ENCODE assay signal across 8 cellular contexts in genomic region chr6:31837612-31838553, GRCh38. TPM values are rescaled to one million over a fixed set of nuclear protein-coding genes. Genes with fewer than 3 reads are reported as not detected.
DNase-seq lines count a peak whose midpoint lies in the region; ATAC-seq, FAIRE-seq and TF ChIP-seq lines count a peak whose summit lies in the region.

No MANE protein-coding gene starts in this region.

- no peak overlapping the region for H3T11ph ChIP-seq in H9 (ENCODE audit: low read length)

- H3K9me3 ChIP-seq in A549 (no peaks in the 10 kb centered on the region), H9 (ENCODE audit: control insufficient read depth, low read depth, low read length) (no peaks in the 10 kb centered on the region), lower lobe of right lung (no peaks in the 10 kb centered on the region)

- H3K23me2 ChIP-seq in H9 (ENCODE audit: insufficient read length, low read depth, low read length, poor library complexity, severe bottlenecking) = peaks cover 27% of the 10 kb centered on the region

- peaks cover 50% of the 10 kb centered on the region for H3K36me3 ChIP-seq in lower lobe of right lung

- peak overlapping the region; percentile 98 to 100 for H3K4me3 Mint-ChIP-seq in H9
- peak overlapping the region; percentile 98 for H3K4me3 Mint-ChIP-seq in activated naive CD8-positive, alpha-beta T cell treated with anti-CD3 and anti-CD28 coated beads for 36 hours

- ATAC-seq in A549 = no peak
- ATAC-seq in lower lobe of right lung = no peak
- no peak for ATAC-seq in HG03039 (IDR thresholded peaks at IDR 0.05; ENCODE audit: unreplicated experiment)
- no peak for ATAC-seq in HG02588 (IDR thresholded peaks at IDR 0.05; ENCODE audit: unreplicated experiment)

- H3K18ac ChIP-seq in H9 (ENCODE audit: insufficient read length, low read depth, low read length) = no peak overlapping the region

- peaks cover 2% of the 10 kb centered on the region for H4K20me1 ChIP-seq in H9 (ENCODE audit: control insufficient read depth, insufficient read depth, insufficient read length)

- H2BK12ac ChIP-seq in H9 (ENCODE audit: insufficient read length, low read depth, low read length) = no peak overlapping the region

- peak overlapping the region; percentile 99 for H3K4me3 ChIP-seq in A549
- H3K4me3 ChIP-seq in lower lobe of right lung = peak overlapping the region; percentile 78

- H3K79me1 ChIP-seq in H9 (ENCODE audit: insufficient read depth, low read depth, low read length, poor library complexity, severe bottlenecking) = peaks cover 3% of the 10 kb centered on the region

- no peak overlapping the region for H3K23ac ChIP-seq in H9 (ENCODE audit: insufficient read length, low read depth, low read length)

- CTCF ChIA-PET in A549 (lab: Yijun Ruan, JAX) = interaction anchor here (0.7 to 1.4 kb wide), 3 partner anchors 50 to 85 kb away, joined by 3 to 6 read pairs (median 3); no protein-coding TSS in a partner anchor

- TF ChIP-seq CTCF in A549 (IDR thresholded peaks at IDR 0.05) (no peak), H9 (conservative IDR thresholded peaks at IDR 0.05) (no peak), lower lobe of right lung (IDR thresholded peaks at IDR 0.05) (no peak)

- H3K4me2 ChIP-seq in A549 (peak overlapping the region; percentile 99), H9 (ENCODE audit: insufficient read depth, insufficient read length, low read length) (peak overlapping the region; percentile 90)

- H3K4ac ChIP-seq in H9 (ENCODE audit: low read depth, low read length) = no peak overlapping the region

- H3K27ac ChIP-seq in A549 (peak overlapping the region in 1 of 2 experiments; percentile 99; a peak in 3 of 6 replicates), H9 (ENCODE audit: insufficient read length, low read depth, low read length) (no peak overlapping the region), lower lobe of right lung (no peak overlapping the region)

- no peaks in the 10 kb centered on the region for H3K27me3 Mint-ChIP-seq in H9 (ENCODE audit: low read depth)
- H3K27me3 Mint-ChIP-seq in activated naive CD8-positive, alpha-beta T cell treated with anti-CD3 and anti-CD28 coated beads for 36 hours = peaks cover 13% of the 10 kb centered on the region

- POLR2A ChIA-PET in A549 (lab: Yijun Ruan, JAX) = interaction anchor here (0.6 to 2.1 kb wide), 3 partner anchors 10 to 23 kb away, joined by 3 to 11 read pairs (median 6); partner anchors contain the start of genes HSPA1A, HSPA1B and HSPA1L

- peaks cover 20% of the 10 kb centered on the region; the same call in 1 of the 2 replicates for H3K79me2 ChIP-seq in H9 (ENCODE audit: insufficient read depth, low read length)

- H3K14ac ChIP-seq in H9 (ENCODE audit: insufficient read depth, low read length) = no peak overlapping the region

- H3K56ac ChIP-seq in H9 (ENCODE audit: insufficient read length, low read depth, low read length) = no peak overlapping the region

- no peak for TF ChIP-seq POLR2A in A549 (IDR thresholded peaks at IDR 0.05; ENCODE audit: low read length)

- H2BK15ac ChIP-seq in H9 (ENCODE audit: low read depth, low read length) = no peak overlapping the region

- TF ChIP-seq EP300 in A549 (IDR thresholded peaks at IDR 0.05) = no peak

- H2BK120ac ChIP-seq in H9 (ENCODE audit: low read depth, low read length, poor library complexity, severe bottlenecking) = no peak overlapping the region

- DNase-seq in A549 (ENCODE audit: low read depth in 1 of 2, low spot score in 1 of 2) (no peak), H9 (no peak), lower lobe of right lung (no peak), NCI-H128 (lab: John Stamatoyannopoulos, UW; ENCODE audit: unreplicated experiment) (no peak), EL (no peak)
- no peak for DNase-seq in activated naive CD8-positive, alpha-beta T cell treated with anti-CD3 and anti-CD28 coated beads for 36 hours

- peak overlapping the region; percentile 18 to 99 (median 51); a peak in 5 of 7 replicates for H3K27ac Mint-ChIP-seq in H9
- H3K27ac Mint-ChIP-seq in activated naive CD8-positive, alpha-beta T cell treated with anti-CD3 and anti-CD28 coated beads for 36 hours = peak overlapping the region; percentile 95

- H4K5ac ChIP-seq in H9 (ENCODE audit: insufficient read length, low read depth, low read length) = no peak overlapping the region

- intact Hi-C loops in lower lobe of right lung (cut with DNase I) = loop anchor here (10.0 kb wide), 1 partner anchor 103 kb away; the partner anchor contains the start of gene CLIC1

- H3K9ac ChIP-seq in H9 (ENCODE audit: extremely low read depth, insufficient read length, low read length) = peak overlapping the region; percentile 73

- WGBS in A549 (ENCODE audit: missing lambda C conversion rate) = 78% methylated on average over 7 of the region's 9 CpGs
- no CpG with 5 or more reads among the region's 9 CpGs for WGBS in H9 (ENCODE audit: extremely low coverage, insufficient read length, low lambda C conversion rate)

- peaks cover 61 to 67% (median 61%) of the 10 kb centered on the region in 3 experiments for H3K36me3 Mint-ChIP-seq in H9 (ENCODE audit: insufficient read depth in 1 of 3, low read depth in 3 of 3)
- peaks cover 71% of the 10 kb centered on the region for H3K36me3 Mint-ChIP-seq in activated naive CD8-positive, alpha-beta T cell treated with anti-CD3 and anti-CD28 coated beads for 36 hours

- no peak for TF ChIP-seq RAD21 in A549 (conservative IDR thresholded peaks at IDR 0.05 in 1 of 2, IDR thresholded peaks at IDR 0.05 in 1 of 2)

- H3K9me3 Mint-ChIP-seq in H9 = peaks cover 0 to 6% of the 10 kb centered on the region in 2 experiments; a peak in 2 of 5 replicates
- no peaks in the 10 kb centered on the region for H3K9me3 Mint-ChIP-seq in activated naive CD8-positive, alpha-beta T cell treated with anti-CD3 and anti-CD28 coated beads for 36 hours

- H2BK5ac ChIP-seq in H9 (ENCODE audit: insufficient read length, low read length) = no peak overlapping the region

- H3K27me3 ChIP-seq in H9 (ENCODE audit: insufficient read depth, low read length) (no peaks in the 10 kb centered on the region), lower lobe of right lung (ENCODE audit: low read depth) (no peaks in the 10 kb centered on the region)

- H3K4me1 Mint-ChIP-seq in H9 = peaks cover 13 to 22% of the 10 kb centered on the region in 2 experiments
- peaks cover 29% of the 10 kb centered on the region for H3K4me1 Mint-ChIP-seq in activated naive CD8-positive, alpha-beta T cell treated with anti-CD3 and anti-CD28 coated beads for 36 hours

- H3K4me1 ChIP-seq in A549 (peaks cover 20% of the 10 kb centered on the region; the same call in 2 of the 3 replicates), H9 (ENCODE audit: insufficient read depth, low read length) (no peaks in the 10 kb centered on the region), lower lobe of right lung (peaks cover 53% of the 10 kb centered on the region)

- no peak overlapping the region for H2AFZ ChIP-seq in H9 (ENCODE audit: low read length)

- H2BK20ac ChIP-seq in H9 (ENCODE audit: low read depth, low read length, poor library complexity, severe bottlenecking) = no peak overlapping the region

- no peak for FAIRE-seq in A549 (lab: Jason Lieb, UNC)

- H4K91ac ChIP-seq in H9 (ENCODE audit: insufficient read length, low read depth, low read length) = no peak overlapping the region

- no peak overlapping the region for H2AK5ac ChIP-seq in H9 (ENCODE audit: insufficient read length, low read length)

- no peak overlapping the region for H4K8ac ChIP-seq in H9 (replicated peaks; ENCODE audit: insufficient read length, low read depth, low read length)

RNA-seq across cellular contexts. Expression of gene HSPA1B, which starts 10.3 kb away (rescaled TPM):
- 52.7 and 70.6 TPM in 2 replicates for polyA plus RNA-seq in A549 (2011; rRNA removed)
- polyA plus RNA-seq in A549 (2012; cell fraction: cytosol; rRNA removed) = 142 and 160 TPM in 2 replicates
- 253 and 414 TPM in 2 replicates for polyA plus RNA-seq in A549 (2012; cell fraction: nucleus; rRNA removed)
- polyA plus RNA-seq in A549 (2017; fragmentation: RNase III; extraction: RNeasy Plus Mini Kit Qiagen cat#74134 plus additional on column Dnase treatment) = 56.7 to 125 TPM (median 98.6 TPM) in 3 replicates
- 59.4 and 75.7 TPM in 2 replicates for polyA minus RNA-seq in A549 (2011; rRNA and poly(A)+ RNA removed)
- 85.1 and 90.5 TPM in 2 replicates for total RNA-seq in H9 (2021)
- 10 to 100 TPM; 21.6 to 24.3 TPM for total RNA-seq in activated naive CD8-positive, alpha-beta T cell treated with anti-CD3 and anti-CD28 coated beads for 36 hours
- 122 TPM for total RNA-seq in lower lobe of right lung

RNA-seq across cellular contexts. Expression of gene HSPA1A, which starts 22.5 kb away (rescaled TPM):
- 88.2 and 122 TPM in 2 replicates for polyA plus RNA-seq in A549 (2011; rRNA removed)
- 373 and 433 TPM in 2 replicates for polyA plus RNA-seq in A549 (2012; cell fraction: cytosol; rRNA removed)
- polyA plus RNA-seq in A549 (2012; cell fraction: nucleus; rRNA removed) = 595 and 923 TPM in 2 replicates
- polyA plus RNA-seq in A549 (2017; fragmentation: RNase III; extraction: RNeasy Plus Mini Kit Qiagen cat#74134 plus additional on column Dnase treatment) = 129 to 204 TPM (median 194 TPM) in 3 replicates
- 70.9 and 89.7 TPM in 2 replicates for polyA minus RNA-seq in A549 (2011; rRNA and poly(A)+ RNA removed)
- 51.2 and 51.7 TPM in 2 replicates for total RNA-seq in H9 (2021)
- 10 to 100 TPM; 24.3 to 24.8 TPM for total RNA-seq in activated naive CD8-positive, alpha-beta T cell treated with anti-CD3 and anti-CD28 coated beads for 36 hours
- total RNA-seq in lower lobe of right lung = 230 TPM

RNA-seq across cellular contexts. Expression of gene HSPA1L, which starts 22.8 kb away (rescaled TPM):
- polyA plus RNA-seq in A549 (2011; rRNA removed) = 1.2 and 1.6 TPM in 2 replicates
- 0.67 and 0.70 TPM in 2 replicates for polyA plus RNA-seq in A549 (2012; cell fraction: cytosol; rRNA removed)
- polyA plus RNA-seq in A549 (2012; cell fraction: nucleus; rRNA removed) = 0.50 and 0.70 TPM in 2 replicates
- polyA plus RNA-seq in A549 (2017; fragmentation: RNase III; extraction: RNeasy Plus Mini Kit Qiagen cat#74134 plus additional on column Dnase treatment) = 1.2 to 1.7 TPM (median 1.4 TPM) in 3 replicates
- 1.4 and 1.6 TPM in 2 replicates for polyA minus RNA-seq in A549 (2011; rRNA and poly(A)+ RNA removed)
- 1.6 and 2.5 TPM in 2 replicates for total RNA-seq in H9 (2021)
- 1 to 10 TPM; 1.2 to 1.5 TPM for total RNA-seq in activated naive CD8-positive, alpha-beta T cell treated with anti-CD3 and anti-CD28 coated beads for 36 hours
- 2.5 TPM for total RNA-seq in lower lobe of right lung

RNA-seq across cellular contexts. Expression of gene NEU1, which starts 24.7 kb away (rescaled TPM):
- polyA plus RNA-seq in A549 (2011; rRNA removed) = 15.8 and 20.6 TPM in 2 replicates
- polyA plus RNA-seq in A549 (2012; cell fraction: cytosol; rRNA removed) = 14.4 and 16.9 TPM in 2 replicates
- 18.6 and 20.0 TPM in 2 replicates for polyA plus RNA-seq in A549 (2012; cell fraction: nucleus; rRNA removed)
- 12.8 to 19.2 TPM (median 16.0 TPM) in 3 replicates for polyA plus RNA-seq in A549 (2017; fragmentation: RNase III; extraction: RNeasy Plus Mini Kit Qiagen cat#74134 plus additional on column Dnase treatment)
- polyA minus RNA-seq in A549 (2011; rRNA and poly(A)+ RNA removed) = 13.0 and 16.0 TPM in 2 replicates
- total RNA-seq in H9 (2021) = 35.1 and 36.2 TPM in 2 replicates
- 10 to 100 TPM; 12.4 to 12.9 TPM for total RNA-seq in activated naive CD8-positive, alpha-beta T cell treated with anti-CD3 and anti-CD28 coated beads for 36 hours
- total RNA-seq in lower lobe of right lung = 70.5 TPM

RNA-seq across cellular contexts. Expression of gene LSM2, which starts 31.1 kb away (rescaled TPM):
- 54.7 and 73.8 TPM in 2 replicates for polyA plus RNA-seq in A549 (2011; rRNA removed)
- polyA plus RNA-seq in A549 (2012; cell fraction: cytosol; rRNA removed) = 93.2 and 93.8 TPM in 2 replicates
- 45.7 and 47.3 TPM in 2 replicates for polyA plus RNA-seq in A549 (2012; cell fraction: nucleus; rRNA removed)
- polyA plus RNA-seq in A549 (2017; fragmentation: RNase III; extraction: RNeasy Plus Mini Kit Qiagen cat#74134 plus additional on column Dnase treatment) = 58.9 to 65.3 TPM (median 59.6 TPM) in 3 replicates
- polyA minus RNA-seq in A549 (2011; rRNA and poly(A)+ RNA removed) = 49.2 and 60.8 TPM in 2 replicates
- 114 and 123 TPM in 2 replicates for total RNA-seq in H9 (2021)
- total RNA-seq in activated naive CD8-positive, alpha-beta T cell treated with anti-CD3 and anti-CD28 coated beads for 36 hours = 100 to 1,000 TPM; 145 TPM
- 30.5 TPM for total RNA-seq in lower lobe of right lung
